ENCODE assay signal across 11 cellular contexts in genomic region chr1:32106663-32107273, GRCh38. TPM values are rescaled to one million over a fixed set of nuclear protein-coding genes. Genes with fewer than 3 reads are reported as not detected.
DNase-seq lines count a peak whose midpoint lies in the region; ATAC-seq, FAIRE-seq and TF ChIP-seq lines count a peak whose summit lies in the region.
"Had no signal": no experiment of that assay in that cellular context is flagged by ENCODE, and none has a peak within 500 bp of the region (broad histone marks: within the 10 kb centered on the region; RNA-seq: fewer than 3 reads in every experiment).

No MANE protein-coding gene starts in this region.

- H3K36me3 ChIP-seq in K562 (ENCODE audit: control insufficient read depth, insufficient read depth, low read length) = peaks cover 28% of the 10 kb centered on the region; the same call in 2 of the 3 replicates
- peaks cover 0 to 13% of the 10 kb centered on the region in 2 donors for H3K36me3 ChIP-seq in psoas muscle (ENCODE audit: insufficient read depth in 1 of 2, low read depth in 1 of 2)
- H3K36me3 ChIP-seq: ovary had no signal

- ATAC-seq in K562 = no peak
- ATAC-seq in psoas muscle = no peak
- ATAC-seq in GM21723 (IDR thresholded peaks at IDR 0.05; ENCODE audit: unreplicated experiment) = no peak
- no peak for ATAC-seq in Right ventricle myocardium superior (ENCODE audit: poor library complexity)

- no peak for TF ChIP-seq RAD21 in K562 (CRISPR knock-in tag; conservative IDR thresholded peaks at IDR 0.05 in 1 of 2, IDR thresholded peaks at IDR 0.05 in 1 of 2)

- BruUV-seq in K562 (replicated peaks; lab: Mats Ljungman, UMichigan) = TSS peak; percentile 75

- H3K27ac ChIP-seq in K562 (ENCODE audit: extremely low read depth, low read depth, low read length) (no peak overlapping the region; the same call in 2 of the 3 replicates), psoas muscle (no peak overlapping the region)

- DNase-seq in activated CD4-positive, alpha-beta T cell treated with anti-CD3 and anti-CD28 coated beads, Interleukin-2, amount 10 ng/mL, durations not matched to agents 24 days and 14 days = no peak
- DNase-seq in activated CD4-positive, alpha-beta T cell treated with anti-CD3 and anti-CD28 coated beads, Interleukin-2, amount 50 U/mL, for 4 hours = no peak
- DNase-seq in NOMO-1 treated with dmso at 0.1 percent for 144 hours (lab: John Stamatoyannopoulos, UW; ENCODE audit: unreplicated experiment) (peak; percentile 1), K562 (ENCODE audit: extremely low read depth in 1 of 4, low spot score in 3 of 4) (no peak), psoas muscle (no peak), NCI-H345 treated with DMSO at 0.1 percent for 48 hours (lab: John Stamatoyannopoulos, UW; ENCODE audit: unreplicated experiment) (no peak), Right ventricle myocardium superior (no peak)
- DNase-seq: NCI-H2171 treated with DMSO at 0.1 percent for 48 hours had no signal

- H3K27ac Mint-ChIP-seq in activated CD4-positive, alpha-beta T cell treated with anti-CD3 and anti-CD28 coated beads, Interleukin-2, amount 10 ng/mL, durations not matched to agents 24 days and 14 days = peak overlapping the region; percentile 22

- H3K9me1 ChIP-seq in K562 (ENCODE audit: control insufficient read depth, insufficient read depth, low read length) = no peaks in the 10 kb centered on the region

- no peak for TF ChIP-seq POLR2A in K562 (conservative IDR thresholded peaks at IDR 0.05)

- H2AFZ ChIP-seq in K562 (ENCODE audit: low read depth, low read length) = no peak overlapping the region

- peak overlapping the region in 1 of 2 experiments; percentile 95; a peak in 1 of 4 replicates for H3K9ac ChIP-seq in K562 (ENCODE audit: insufficient read depth in 1 of 2, low read depth in 2 of 2, low read length in 2 of 2)

- WGBS in K562 (ENCODE audit: insufficient coverage, low coverage, missing lambda C conversion rate) = 91% methylated on average over 9 of the region's 9 CpGs
- 89 to 92% (median 92%) methylated on average over 9 of the region's 9 CpGs for WGBS in psoas muscle, 3 donors

- peaks cover 42% of the 10 kb centered on the region for H3K79me2 ChIP-seq in K562 (ENCODE audit: control insufficient read depth, insufficient read depth, low read length)

- no peak for TF ChIP-seq EP300 in K562 (IDR thresholded peaks at IDR 0.05; ENCODE audit: low read length)

- TF ChIP-seq CTCF in K562 (IDR thresholded peaks at IDR 0.05 in 2 of 3, conservative IDR thresholded peaks at IDR 0.05 in 1 of 3; ENCODE audit: insufficient read depth in 2 of 3, low read depth in 1 of 3, low read length in 3 of 3) (no peak), psoas muscle (IDR thresholded peaks at IDR 0.05) (no peak)

- H3K27me3 Mint-ChIP-seq in activated CD4-positive, alpha-beta T cell treated with anti-CD3 and anti-CD28 coated beads, Interleukin-2, amount 10 ng/mL, durations not matched to agents 24 days and 14 days = no peaks in the 10 kb centered on the region

- peaks cover 29 to 33% of the 10 kb centered on the region in 2 experiments; a peak in 4 of 5 replicates for H3K4me1 ChIP-seq in K562 (replicated peaks in 1 of 2; ENCODE audit: control insufficient read depth in 2 of 2, insufficient read depth in 2 of 2, low read length in 2 of 2)
- H3K4me1 ChIP-seq in psoas muscle = peaks cover 25% of the 10 kb centered on the region

- H3K4me2 ChIP-seq in K562 (ENCODE audit: insufficient read depth, low read length) = peak overlapping the region; percentile 98; the same call in 1 of the 2 replicates

- POLR2A ChIA-PET in K562 (lab: Yijun Ruan, JAX) = interaction anchor here (12.7 kb wide), 1 partner anchor 18 kb away, joined by 209 read pairs; no protein-coding TSS in a partner anchor

- CTCF ChIA-PET in K562 (lab: Yijun Ruan, JAX; ENCODE audit: low intra/inter-chr PET ratio) = no interaction called here

- in situ Hi-C loops in K562 (cut with MboI) = no loop called here

- peak overlapping the region; percentile 60 for H3K4me3 Mint-ChIP-seq in activated CD4-positive, alpha-beta T cell treated with anti-CD3 and anti-CD28 coated beads, Interleukin-2, amount 10 ng/mL, durations not matched to agents 24 days and 14 days

- no peak for FAIRE-seq in K562 (lab: Jason Lieb, UNC)

- H3K9me3 ChIP-seq in K562 (replicated peaks; ENCODE audit: control insufficient read depth, insufficient read depth, low read depth, low read length) (no peaks in the 10 kb centered on the region), psoas muscle (no peaks in the 10 kb centered on the region)
- H3K9me3 ChIP-seq: ovary, tibial artery had no signal

- H3K27me3 ChIP-seq in K562 (ENCODE audit: control insufficient read depth in 2 of 2, insufficient read depth in 2 of 2, low read length in 2 of 2) = no peaks in the 10 kb centered on the region
- H3K27me3 ChIP-seq in psoas muscle (ENCODE audit: insufficient read depth in 3 of 3, low read length in 2 of 3) = no peaks in the 10 kb centered on the region
- H3K27me3 ChIP-seq: ovary, tibial artery had no signal

- intact Hi-C loops in activated CD4-positive, alpha-beta T cell treated with anti-CD3 and anti-CD28 coated beads, Interleukin-2, amount 10 ng/mL, durations not matched to agents 24 days and 14 days (cut with micrococcal nuclease) = loop anchor here (1.0 kb wide), 1 partner anchor 73 kb away; the partner anchor contains the start of gene TXLNA
- intact Hi-C loops in K562 (cut with micrococcal nuclease) = loop anchor here (5.0 kb wide), 1 partner anchor 71 kb away; the partner anchor contains the start of gene TXLNA
- intact Hi-C loops in psoas muscle (cut with DNase I) = loop anchor here (2.0 to 5.0 kb wide), 2 partner anchors 34 to 76 kb away; partner anchors contain the start of gene TMEM39B (in 2 of the 2)
- intact Hi-C loops in Right ventricle myocardium superior (cut with DNase I) = no loop called here

- H3K36me3 Mint-ChIP-seq in activated CD4-positive, alpha-beta T cell treated with anti-CD3 and anti-CD28 coated beads, Interleukin-2, amount 10 ng/mL, durations not matched to agents 24 days and 14 days (ENCODE audit: low read depth) = peaks cover 12% of the 10 kb centered on the region

- peaks cover 17% of the 10 kb centered on the region for H4K20me1 ChIP-seq in K562 (replicated peaks; ENCODE audit: control insufficient read depth, insufficient read depth, low read length)

- peaks cover 23% of the 10 kb centered on the region for H3K4me1 Mint-ChIP-seq in activated CD4-positive, alpha-beta T cell treated with anti-CD3 and anti-CD28 coated beads, Interleukin-2, amount 10 ng/mL, durations not matched to agents 24 days and 14 days

- H3K4me3 ChIP-seq in K562 = no peak overlapping the region
- H3K4me3 ChIP-seq in psoas muscle = peak overlapping the region; percentile 99

- no peaks in the 10 kb centered on the region for H3K9me3 Mint-ChIP-seq in activated CD4-positive, alpha-beta T cell treated with anti-CD3 and anti-CD28 coated beads, Interleukin-2, amount 10 ng/mL, durations not matched to agents 24 days and 14 days

TF ChIP-seq in K562, 482 proteins besides CTCF, POLR2A, EP300 and RAD21 (continues in another document):
- TF ChIP-seq MAFF (IDR thresholded peaks at IDR 0.05; ENCODE audit: low read length) = no peak

RNA-seq across cellular contexts. Expression of gene KPNA6, which starts 1.1 kb away (rescaled TPM):
- 79.4 and 87.6 TPM in 2 replicates for total RNA-seq in activated CD4-positive, alpha-beta T cell treated with anti-CD3 and anti-CD28 coated beads, Interleukin-2, amount 10 ng/mL, durations not matched to agents 24 days and 14 days
- 44.4 and 59.0 TPM in 2 replicates for total RNA-seq in K562 (2011; cell fraction: chromatin; rRNA removed; ENCODE audit: low replicate concordance)
- 21.2 and 22.4 TPM in 2 replicates for total RNA-seq in K562 (2011; cell fraction: nucleolus; rRNA removed)
- 36.6 and 51.3 TPM in 2 replicates for total RNA-seq in K562 (2011; cell fraction: nucleoplasm; rRNA removed)
- total RNA-seq in K562 (2014; rRNA removed) = 20.1 and 26.7 TPM in 2 replicates
- 42.5 and 50.0 TPM in 2 replicates for total RNA-seq in K562 (2014; rRNA removed; fragmentation: Illumina TruSeq; extraction: Trizol)
- total RNA-seq in K562 (2015; rRNA removed; fragmentation: Illumina TruSeq; extraction: Trizol) = 36.9 and 38.9 TPM in 2 replicates
- 54.6 and 57.9 TPM in 2 replicates for total RNA-seq in K562 (2021)
- polyA plus RNA-seq in K562 (2011; rRNA removed) = 36.6 and 41.6 TPM in 2 replicates
- 18.7 and 33.1 TPM in 2 replicates for polyA plus RNA-seq in K562 (2011; cell fraction: cytosol; rRNA removed)
- 17.1 and 19.8 TPM in 2 replicates for polyA plus RNA-seq in K562 (2011; cell fraction: nucleus; rRNA removed)
- 15.1 and 15.2 TPM in 2 replicates for polyA plus RNA-seq in K562 (2012)
- 26.6 and 30.0 TPM in 2 replicates for polyA plus RNA-seq in K562 (2014; fragmentation: Illumina TruSeq; extraction: Trizol)
- polyA plus RNA-seq in K562 (2014; fragmentation: Nextera tagmentation; extraction: Ambion mirVana) = 10 to 100 TPM; 24.8 to 32.2 TPM
- 27.6 and 32.2 TPM in 2 replicates for polyA plus RNA-seq in K562 (2014; rRNA removed)
- 47.4 and 66.2 TPM in 2 replicates for polyA minus RNA-seq in K562 (2011; rRNA and poly(A)+ RNA removed)
- 27.6 and 34.9 TPM in 2 replicates for polyA minus RNA-seq in K562 (2011; cell fraction: cytosol; rRNA and poly(A)+ RNA removed)
- 8.8 and 20.9 TPM in 2 replicates for polyA minus RNA-seq in K562 (2011; cell fraction: nucleus; rRNA and poly(A)+ RNA removed)
- 10 to 100 TPM; 67.4 to 98.3 (median 91.9) TPM for total RNA-seq in psoas muscle
- 10 to 100 TPM; 13.4 to 51.1 (median 19.3) TPM for polyA plus RNA-seq in psoas muscle
- 69.4 TPM for total RNA-seq in Right ventricle myocardium superior

RNA-seq across cellular contexts. Expression of gene TMEM39B, which starts 34.0 kb away (rescaled TPM):
- 34.5 and 38.0 TPM in 2 replicates for total RNA-seq in activated CD4-positive, alpha-beta T cell treated with anti-CD3 and anti-CD28 coated beads, Interleukin-2, amount 10 ng/mL, durations not matched to agents 24 days and 14 days
- total RNA-seq in K562 (2011; cell fraction: chromatin; rRNA removed; ENCODE audit: low replicate concordance) = 12.4 and 38.5 TPM in 2 replicates
- 42.0 and 48.5 TPM in 2 replicates for total RNA-seq in K562 (2011; cell fraction: nucleolus; rRNA removed)
- total RNA-seq in K562 (2011; cell fraction: nucleoplasm; rRNA removed) = 31.2 and 37.3 TPM in 2 replicates
- 6.0 and 9.5 TPM in 2 replicates for total RNA-seq in K562 (2014; rRNA removed)
- 4.9 and 6.9 TPM in 2 replicates for total RNA-seq in K562 (2014; rRNA removed; fragmentation: Illumina TruSeq; extraction: Trizol)
- total RNA-seq in K562 (2015; rRNA removed; fragmentation: Illumina TruSeq; extraction: Trizol) = 10.9 and 11.0 TPM in 2 replicates
- total RNA-seq in K562 (2021) = 28.5 and 29.3 TPM in 2 replicates
- 9.7 and 22.5 TPM in 2 replicates for polyA plus RNA-seq in K562 (2011; rRNA removed)
- 35.8 and 45.0 TPM in 2 replicates for polyA plus RNA-seq in K562 (2011; cell fraction: cytosol; rRNA removed)
- 26.6 and 34.6 TPM in 2 replicates for polyA plus RNA-seq in K562 (2011; cell fraction: nucleus; rRNA removed)
- polyA plus RNA-seq in K562 (2012) = 27.8 and 28.1 TPM in 2 replicates
- polyA plus RNA-seq in K562 (2014; fragmentation: Illumina TruSeq; extraction: Trizol) = 17.4 and 17.7 TPM in 2 replicates
- polyA plus RNA-seq in K562 (2014; fragmentation: Nextera tagmentation; extraction: Ambion mirVana) = 1 to 10 TPM in 1 of 2 experiments, under 1 TPM in 1; 0.92 to 3.5 TPM
- polyA plus RNA-seq in K562 (2014; rRNA removed) = 10.9 and 12.2 TPM in 2 replicates
- polyA minus RNA-seq in K562 (2011; rRNA and poly(A)+ RNA removed) = 12.3 and 16.2 TPM in 2 replicates
- 24.0 and 24.4 TPM in 2 replicates for polyA minus RNA-seq in K562 (2011; cell fraction: cytosol; rRNA and poly(A)+ RNA removed)
- polyA minus RNA-seq in K562 (2011; cell fraction: nucleus; rRNA and poly(A)+ RNA removed) = 11.2 and 12.8 TPM in 2 replicates
- 10 to 100 TPM in 2 of 4 donors, 1 to 10 TPM in 2; 7.2 to 11.5 (median 9.6) TPM for total RNA-seq in psoas muscle
- 1 to 10 TPM; 4.7 to 6.3 (median 5.6) TPM for polyA plus RNA-seq in psoas muscle
- 6.1 TPM for total RNA-seq in Right ventricle myocardium superior
